Comparison of ENCODE assay signal across 8 cellular contexts in the genomic region with DNA sequence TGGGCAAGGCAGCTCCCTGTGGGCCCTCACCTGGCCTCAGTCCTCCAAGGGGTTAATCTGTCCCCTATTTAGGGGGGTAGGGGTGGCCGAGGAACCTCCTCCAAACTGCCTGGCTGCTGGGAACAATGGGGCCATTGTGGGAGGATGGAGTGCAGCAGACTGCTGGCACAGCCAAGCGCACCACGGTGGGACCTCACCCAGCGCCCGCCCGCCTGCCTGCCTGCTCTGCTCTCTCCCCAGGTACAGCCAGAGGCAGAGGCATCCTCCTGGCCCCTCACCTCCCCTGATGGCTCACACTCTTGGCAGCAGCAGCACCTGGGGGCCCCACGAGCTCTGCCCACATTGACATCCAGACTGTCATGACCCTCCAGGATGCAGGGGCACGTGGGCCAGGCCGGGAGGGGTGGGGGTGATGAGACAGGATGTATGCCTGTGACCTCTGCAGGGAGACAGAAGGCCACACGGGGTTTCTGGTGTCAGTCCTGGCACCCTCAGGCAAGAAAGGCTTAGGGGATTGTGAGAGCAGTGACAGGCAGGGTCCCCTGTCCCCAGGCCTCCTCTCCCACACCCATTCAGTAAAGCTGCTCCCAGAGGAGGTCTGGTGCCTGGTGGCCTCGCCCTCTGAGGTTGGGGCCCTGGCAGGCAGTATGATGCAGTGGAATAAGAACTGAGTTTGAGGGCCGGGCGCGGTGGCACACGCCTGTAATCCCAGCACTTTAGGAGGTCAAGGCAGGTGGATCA. TPM values are rescaled to one million over a fixed set of nuclear protein-coding genes. Genes with fewer than 3 reads are reported as not detected.
A peak's percentile ranks its signal among the peaks of the same experiment; 100 is the strongest.
DNase-seq lines count a peak whose midpoint lies in the region; ATAC-seq and TF ChIP-seq lines count a peak whose summit lies in the region.

No MANE protein-coding gene starts in this region.

- H3K27ac ChIP-seq in sigmoid colon = peak overlapping the region; percentile 95 to 100 (median 100)

- peaks cover 85% of the 10 kb centered on the region for H3K4me1 Mint-ChIP-seq in CD14-positive monocyte
- peaks cover 81% of the 10 kb centered on the region for H3K4me1 Mint-ChIP-seq in activated T-cell treated with anti-CD3 and anti-CD28 coated beads, Interleukin-2, amount 50 U/mL, for 4 hours (ENCODE audit: low read depth)

- no peaks in the 10 kb centered on the region for H3K36me3 ChIP-seq in sigmoid colon

- no peaks in the 10 kb centered on the region for H3K27me3 ChIP-seq in sigmoid colon

- peak; percentile 18 to 24 for ATAC-seq in activated T-cell treated with anti-CD3 and anti-CD28 coated beads, Interleukin-2, amount 50 U/mL, for 4 hours
- ATAC-seq in GM18519 (IDR thresholded peaks at IDR 0.05; ENCODE audit: low FRiP score, unreplicated experiment) = no peak

- H3K27ac Mint-ChIP-seq in CD14-positive monocyte = peak overlapping the region; percentile 71 to 92 (median 87)

- no peak for TF ChIP-seq POLR2A in sigmoid colon (IDR thresholded peaks at IDR 0.05)

- TF ChIP-seq CTCF in CD14-positive monocyte (IDR thresholded peaks at IDR 0.05) (no peak), sigmoid colon (IDR thresholded peaks at IDR 0.05) (no peak)

- intact Hi-C loops in CD14-positive monocyte (cut with micrococcal nuclease) = no loop called here
- intact Hi-C loops in sigmoid colon (cut with DNase I) = no loop called here

- 8 to 23% methylated on average over 15 of the region's 15 CpGs for WGBS in sigmoid colon, 2 donors

- peak overlapping the region; percentile 48 to 64 for H3K4me3 Mint-ChIP-seq in CD14-positive monocyte
- peak overlapping the region; percentile 69 for H3K4me3 Mint-ChIP-seq in activated T-cell treated with anti-CD3 and anti-CD28 coated beads, Interleukin-2, amount 50 U/mL, for 4 hours

- H3K4me3 ChIP-seq in Jurkat, Clone E6-1 (ENCODE audit: low read length) = peak overlapping the region; percentile 37
- H3K4me3 ChIP-seq in sigmoid colon = peak overlapping the region in 1 of 4 donors; percentile 6

- H3K9me3 Mint-ChIP-seq in CD14-positive monocyte = peaks cover 0 to 2% (median 0%) of the 10 kb centered on the region in 7 donors
- H3K9me3 Mint-ChIP-seq in activated T-cell treated with anti-CD3 and anti-CD28 coated beads, Interleukin-2, amount 50 U/mL, for 4 hours = no peaks in the 10 kb centered on the region

- DNase-seq in CD14-positive monocyte (ENCODE audit: low spot score) (no peak), foreskin melanocyte (peak; percentile 74), sigmoid colon (no peak), cortex of kidney (lab: John Stamatoyannopoulos, UW) (no peak), middle frontal gyrus (ENCODE audit: extremely low spot score, low spot score) (no peak)
- DNase-seq in Jurkat, Clone E6-1 (ENCODE audit: low read depth, low spot score) = peak; percentile 77
- peak; percentile 54 for DNase-seq in activated T-cell treated with anti-CD3 and anti-CD28 coated beads, Interleukin-2, amount 50 U/mL, for 4 hours

- H3K27me3 Mint-ChIP-seq in CD14-positive monocyte (ENCODE audit: low read depth in 3 of 3) = peaks cover 6 to 33% (median 15%) of the 10 kb centered on the region in 3 donors
- no peaks in the 10 kb centered on the region for H3K27me3 Mint-ChIP-seq in activated T-cell treated with anti-CD3 and anti-CD28 coated beads, Interleukin-2, amount 50 U/mL, for 4 hours (ENCODE audit: low read depth)

- peaks cover 0 to 100% (median 99%) of the 10 kb centered on the region in 4 donors for H3K4me1 ChIP-seq in sigmoid colon

- TF ChIP-seq EP300 in sigmoid colon (IDR thresholded peaks at IDR 0.05) = no peak

- peaks cover 9 to 21% of the 10 kb centered on the region in 2 donors for H3K36me3 Mint-ChIP-seq in CD14-positive monocyte
- H3K36me3 Mint-ChIP-seq in activated T-cell treated with anti-CD3 and anti-CD28 coated beads, Interleukin-2, amount 50 U/mL, for 4 hours (ENCODE audit: insufficient read depth) = no peaks in the 10 kb centered on the region

- no peaks in the 10 kb centered on the region for H3K9me3 ChIP-seq in sigmoid colon

RNA-seq across cellular contexts. Expression of a gene that starts 11.4 kb away (rescaled TPM):
- 1 to 10 TPM in 1 of 2 donors, under 1 TPM in 1; 0.11 to 1.8 TPM for polyA plus RNA-seq in CD14-positive monocyte
- 9.8 TPM for polyA plus RNA-seq in Jurkat, Clone E6-1 (2012; ENCODE audit: insufficient read depth, insufficient read length)
- 10 to 100 TPM; 26.1 to 31.2 (median 26.9) TPM for total RNA-seq in activated T-cell treated with anti-CD3 and anti-CD28 coated beads, Interleukin-2, amount 50 U/mL, for 4 hours
- total RNA-seq in sigmoid colon = 10 to 100 TPM in 3 of 4 donors, 1 to 10 TPM in 1; 7.9 to 46.5 (median 10.8) TPM
- 10 to 100 TPM in 1 of 3 donors, 1 to 10 TPM in 2; 4.8 to 33.2 (median 7.4) TPM for polyA plus RNA-seq in sigmoid colon

RNA-seq across cellular contexts. Expression of a gene that starts 30.7 kb away (rescaled TPM):
- polyA plus RNA-seq in CD14-positive monocyte = under 1 TPM; 0.08 to 0.09 TPM
- not detected for polyA plus RNA-seq in Jurkat, Clone E6-1 (2012; ENCODE audit: insufficient read depth, insufficient read length)
- 10 to 100 TPM; 17.6 to 30.8 (median 23.7) TPM for total RNA-seq in activated T-cell treated with anti-CD3 and anti-CD28 coated beads, Interleukin-2, amount 50 U/mL, for 4 hours
- total RNA-seq in sigmoid colon = not detected
- polyA plus RNA-seq in sigmoid colon = 10 to 100 TPM in 1 of 3 donors, under 1 TPM in 2; under 0.01 to 11.5 (median 0.23) TPM

RNA-seq across cellular contexts. Expression of a gene that starts 41.8 kb away (rescaled TPM):
- not detected for polyA plus RNA-seq in CD14-positive monocyte
- polyA plus RNA-seq in Jurkat, Clone E6-1 (2012; ENCODE audit: insufficient read depth, insufficient read length) = not detected
- total RNA-seq in activated T-cell treated with anti-CD3 and anti-CD28 coated beads, Interleukin-2, amount 50 U/mL, for 4 hours = not detected
- total RNA-seq in sigmoid colon = not detected
- not detected for polyA plus RNA-seq in sigmoid colon

RNA-seq across cellular contexts. Expression of a gene that starts 57.2 kb away (rescaled TPM):
- polyA plus RNA-seq in CD14-positive monocyte (not detected), sigmoid colon (not detected)
- not detected for polyA plus RNA-seq in Jurkat, Clone E6-1 (2012; ENCODE audit: insufficient read depth, insufficient read length)
- total RNA-seq in activated T-cell treated with anti-CD3 and anti-CD28 coated beads, Interleukin-2, amount 50 U/mL, for 4 hours = not detected
- total RNA-seq in sigmoid colon = not detected

Comparison
In these comparisons a context has a peak if more than half of its experiments do, and no peak if none do; other contexts are left out.
1. DNase-seq: peak in Jurkat, Clone E6-1 (single experiment), activated T-cell treated with anti-CD3 and anti-CD28 coated beads, Interleukin-2, amount 50 U/mL, for 4 hours (single experiment) and foreskin melanocyte (single experiment); none in CD14-positive monocyte (single experiment), sigmoid colon (single experiment), cortex of kidney (single experiment) and middle frontal gyrus (single experiment).
2. RNA of a gene that starts 30.7 kb away (total RNA-seq): 17.6 to 30.8 TPM in activated T-cell treated with anti-CD3 and anti-CD28 coated beads, Interleukin-2, amount 50 U/mL, for 4 hours; not detected in sigmoid colon; every median in the first group is over 10 times any median in the second.